Comparison of ENCODE assay signal across 23 cellular contexts in the genomic region with DNA sequence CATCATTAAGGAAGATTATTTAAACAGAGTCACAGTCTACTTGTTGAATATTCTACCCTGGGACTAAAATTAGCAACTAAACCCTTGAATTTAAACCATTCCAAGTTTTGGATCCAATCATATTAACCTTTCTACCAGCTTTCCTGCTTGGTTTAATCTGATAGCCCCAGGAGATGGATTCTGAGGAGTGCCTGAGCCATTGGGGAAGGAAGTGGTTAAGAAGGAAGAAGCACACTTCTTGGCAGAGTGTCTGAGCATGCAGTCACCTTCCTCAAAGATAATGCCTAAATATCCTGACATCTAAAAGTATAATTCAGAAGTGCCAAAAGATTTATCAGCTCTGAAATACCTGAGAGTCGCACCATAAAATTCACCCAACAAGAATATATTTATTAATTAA.
A peak's percentile ranks its signal among the peaks of the same experiment; 100 is the strongest.
DNase-seq lines count a peak whose midpoint lies in the region; FAIRE-seq and TF ChIP-seq lines count a peak whose summit lies in the region.
"Had no signal": no experiment of that assay in that cellular context is flagged by ENCODE, and none has a peak within 500 bp of the region (broad histone marks: within the 10 kb centered on the region; RNA-seq: fewer than 3 reads in every experiment).

No MANE protein-coding gene starts in this region.

- H3K9ac ChIP-seq in mammary epithelial cell (ENCODE audit: insufficient read depth, low read length): no peak overlapping the region
- H3K9ac ChIP-seq: BLaER1 treated with 17β-estradiol and CSF1 and Interleukin-3, amounts not matched to agents 10 nM and 100 nM had no signal

- no peaks in the 10 kb centered on the region for H3K9me3 ChIP-seq in mammary epithelial cell (replicated peaks; ENCODE audit: insufficient read depth, low read length)
- H3K9me3 ChIP-seq: A549; BLaER1 treated with 17β-estradiol and CSF1 and Interleukin-3, amounts not matched to agents 10 nM and 100 nM had no signal

- H3K4me2 ChIP-seq in mammary epithelial cell (ENCODE audit: insufficient read depth, low read depth, low read length): peak overlapping the region; percentile 23
- H3K4me2 ChIP-seq: A549; BLaER1 treated with 17β-estradiol and CSF1 and Interleukin-3, amounts not matched to agents 10 nM and 100 nM had no signal

- H3K79me2 ChIP-seq in mammary epithelial cell (ENCODE audit: insufficient read depth, low read length): no peaks in the 10 kb centered on the region

- no peaks in the 10 kb centered on the region for H3K36me3 ChIP-seq in mammary epithelial cell (ENCODE audit: insufficient read depth, low read length)
- H3K36me3 ChIP-seq: BLaER1 treated with 17β-estradiol and CSF1 and Interleukin-3, amounts not matched to agents 10 nM and 100 nM had no signal

- H3K4me3 Mint-ChIP-seq in chondrocyte (ENCODE audit: unreplicated experiment): no peak overlapping the region
- H3K4me3 Mint-ChIP-seq: CD8-positive, alpha-beta memory T cell; HFFc6 had no signal

- CTCF ChIA-PET in mammary epithelial cell (lab: Charles Lee; ENCODE audit: low non-redundant PET): no interaction called here

- no peak overlapping the region for H3K27ac ChIP-seq in mammary epithelial cell (ENCODE audit: insufficient read depth, low read depth, low read length)
- H3K27ac ChIP-seq: A549; BLaER1 treated with 17β-estradiol and CSF1 and Interleukin-3, amounts not matched to agents 10 nM and 100 nM; HL-60; SK-N-MC had no signal

- no peaks in the 10 kb centered on the region for H3K27me3 Mint-ChIP-seq in chondrocyte (ENCODE audit: low read depth)
- H3K27me3 Mint-ChIP-seq: CD8-positive, alpha-beta memory T cell had no signal

- DNase-seq in A172 (ENCODE audit: low spot score) (peak; percentile 51), GDM1 (lab: John Stamatoyannopoulos, UW) (peak; percentile 8), RPMI7951 (ENCODE audit: low read depth) (peak; percentile 76), mammary epithelial cell (no peak), NCI-H510A (lab: John Stamatoyannopoulos, UW) (no peak), SHP77 (lab: John Stamatoyannopoulos, UW) (no peak), RCC 7860 (ENCODE audit: low spot score) (no peak), chondrocyte (ENCODE audit: low spot score) (no peak)
- DNase-seq: CD8-positive, alpha-beta memory T cell; DMS79; H7; HFFc6; NCI-H1417 treated with DMSO at 0.1 percent for 48 hours; NCI-H187 treated with DMSO at 0.1 percent for 48 hours; NCI-H2227 treated with DMSO at 0.1 percent for 48 hours; NCI-H524 treated with DMSO at 0.1 percent for 48 hours; Right ventricle myocardium superior; T-helper 1 cell had no signal

- intact Hi-C loops in mammary epithelial cell (cut with micrococcal nuclease): no loop called here

- H3K27me3 ChIP-seq in mammary epithelial cell (ENCODE audit: insufficient read depth, low read length): no peaks in the 10 kb centered on the region
- H3K27me3 ChIP-seq: BLaER1 treated with 17β-estradiol and CSF1 and Interleukin-3, amounts not matched to agents 10 nM and 100 nM had no signal

- peaks cover 9% of the 10 kb centered on the region for H3K4me1 ChIP-seq in mammary epithelial cell (ENCODE audit: insufficient read depth, low read length)
- H3K4me1 ChIP-seq: A549 had no signal

- in situ Hi-C loops in mammary epithelial cell (cut with MboI; ENCODE audit: low sequenced_read_pairs in 2 of 2): no loop called here

- H3K9me3 Mint-ChIP-seq in chondrocyte (ENCODE audit: low read depth): no peaks in the 10 kb centered on the region
- H3K9me3 Mint-ChIP-seq: HFFc6 had no signal

- H3K36me3 Mint-ChIP-seq in chondrocyte (ENCODE audit: low read depth): no peaks in the 10 kb centered on the region
- H3K36me3 Mint-ChIP-seq: CD8-positive, alpha-beta memory T cell had no signal

- no peak overlapping the region for H2AFZ ChIP-seq in mammary epithelial cell (ENCODE audit: low read depth, low read length)

- no TSS peak for BruUV-seq in mammary epithelial cell (replicated peaks; lab: Mats Ljungman, UMichigan)

- no peaks in the 10 kb centered on the region for H4K20me1 ChIP-seq in mammary epithelial cell (ENCODE audit: insufficient read depth, low read length)
- H4K20me1 ChIP-seq: BLaER1 treated with 17β-estradiol and CSF1 and Interleukin-3, amounts not matched to agents 10 nM and 100 nM had no signal

- 56% methylated on average over 1 of the region's 1 CpG for WGBS in mammary epithelial cell (ENCODE audit: low coverage, missing lambda C conversion rate)

- no peak overlapping the region for H3K27ac Mint-ChIP-seq in chondrocyte (ENCODE audit: unreplicated experiment)
- H3K27ac Mint-ChIP-seq: CD8-positive, alpha-beta memory T cell; HFFc6 had no signal

- H3K4me1 Mint-ChIP-seq in chondrocyte (ENCODE audit: low read depth): no peaks in the 10 kb centered on the region
- H3K4me1 Mint-ChIP-seq: CD8-positive, alpha-beta memory T cell had no signal

- FAIRE-seq in RCC 7860 (lab: Jason Lieb, UNC): no peak
- FAIRE-seq: A549, G401.6 had no signal

- dilution Hi-C loops in mammary epithelial cell (cut with HindIII; ENCODE audit: low sequenced_read_pairs): no loop called here

- TF ChIP-seq CTCF in mammary epithelial cell (conservative IDR thresholded peaks at IDR 0.05 in 1 of 2, IDR thresholded peaks at IDR 0.05 in 1 of 2; ENCODE audit: extremely low read depth in 1 of 2, insufficient read depth in 1 of 2, low read depth in 1 of 2, low read length in 2 of 2) (no peak), chondrocyte (IDR thresholded peaks at IDR 0.05) (no peak)

- no peak overlapping the region for H3K4me3 ChIP-seq in mammary epithelial cell (replicated peaks in 1 of 3; ENCODE audit: insufficient read depth in 1 of 3, low read depth in 2 of 3, low read length in 3 of 3)
- H3K4me3 ChIP-seq: A549; BLaER1 treated with 17β-estradiol and CSF1 and Interleukin-3, amounts not matched to agents 10 nM and 100 nM; SK-N-MC had no signal

Comparison
In these comparisons a context has a peak if more than half of its experiments do, and no peak if none do; other contexts are left out.
1. DNase-seq: peak in A172 (single experiment), GDM1 (single experiment) and RPMI7951 (single experiment); none in mammary epithelial cell (single experiment), NCI-H510A (single experiment), SHP77 (0 of 2), RCC 7860 (single experiment) and chondrocyte (single experiment).